1 cellular context compared by ENCODE assay signal in the genomic region with DNA sequence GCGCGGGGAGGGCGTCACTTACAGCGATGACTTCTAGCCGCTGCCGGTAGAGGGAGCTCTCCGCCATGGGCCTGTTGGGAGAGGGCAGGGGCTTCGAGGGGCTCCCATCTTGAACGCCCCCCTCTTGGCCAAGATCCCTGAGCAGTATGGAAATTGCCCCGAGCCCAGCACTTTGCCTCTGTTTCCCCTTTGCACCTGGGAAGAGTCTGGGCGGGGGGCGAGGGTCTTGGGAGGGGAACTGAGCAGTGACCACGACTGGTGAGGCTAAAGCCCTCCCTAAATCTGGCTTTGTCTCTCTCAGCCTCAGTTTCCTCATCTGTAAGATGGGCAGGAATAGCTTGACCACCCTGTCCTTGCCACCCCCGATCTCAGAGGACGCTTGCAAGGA.
TF ChIP-seq lines count a peak whose summit lies in the region.

No MANE protein-coding gene starts in this region.

TF ChIP-seq in A549, 52 proteins besides CTCF, POLR2A, EP300 and RAD21 (continued from another document):
- TF ChIP-seq, protein P1, sequence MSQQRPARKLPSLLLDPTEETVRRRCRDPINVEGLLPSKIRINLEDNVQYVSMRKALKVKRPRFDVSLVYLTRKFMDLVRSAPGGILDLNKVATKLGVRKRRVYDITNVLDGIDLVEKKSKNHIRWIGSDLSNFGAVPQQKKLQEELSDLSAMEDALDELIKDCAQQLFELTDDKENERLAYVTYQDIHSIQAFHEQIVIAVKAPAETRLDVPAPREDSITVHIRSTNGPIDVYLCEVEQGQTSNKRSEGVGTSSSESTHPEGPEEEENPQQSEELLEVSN (IDR thresholded peaks at IDR 0.05; ENCODE audit: borderline replicate concordance, low read depth): no peak
- TF ChIP-seq, protein P2, sequence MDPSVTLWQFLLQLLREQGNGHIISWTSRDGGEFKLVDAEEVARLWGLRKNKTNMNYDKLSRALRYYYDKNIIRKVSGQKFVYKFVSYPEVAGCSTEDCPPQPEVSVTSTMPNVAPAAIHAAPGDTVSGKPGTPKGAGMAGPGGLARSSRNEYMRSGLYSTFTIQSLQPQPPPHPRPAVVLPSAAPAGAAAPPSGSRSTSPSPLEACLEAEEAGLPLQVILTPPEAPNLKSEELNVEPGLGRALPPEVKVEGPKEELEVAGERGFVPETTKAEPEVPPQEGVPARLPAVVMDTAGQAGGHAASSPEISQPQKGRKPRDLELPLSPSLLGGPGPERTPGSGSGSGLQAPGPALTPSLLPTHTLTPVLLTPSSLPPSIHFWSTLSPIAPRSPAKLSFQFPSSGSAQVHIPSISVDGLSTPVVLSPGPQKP (IDR thresholded peaks at IDR 0.05; ENCODE audit: low read depth, low read length): no peak
